In genomic region chr11:1936781-1937615, GRCh38 we compare ENCODE assay signal across 19 cellular contexts. TPM values are rescaled to one million over a fixed set of nuclear protein-coding genes. Genes with fewer than 3 reads are reported as not detected.
DNase-seq lines count a peak whose midpoint lies in the region; ATAC-seq and TF ChIP-seq lines count a peak whose summit lies in the region.
"Had no signal": no experiment of that assay in that cellular context is flagged by ENCODE, and none has a peak within 500 bp of the region (broad histone marks: within the 10 kb centered on the region; RNA-seq: fewer than 3 reads in every experiment).

No MANE protein-coding gene starts in this region.

- intact Hi-C loops in aorta (cut with DNase I): no loop called here

- no peak overlapping the region for H3K27ac ChIP-seq in aorta (ENCODE audit: low read depth in 1 of 2, low read length in 2 of 2)
- H3K27ac ChIP-seq in Peyer's patch: no peak overlapping the region
- H3K27ac ChIP-seq: colonic mucosa, foreskin keratinocyte, neural progenitor cell, thyroid gland had no signal

- no peak for DNase-seq in stimulated activated naive CD8-positive, alpha-beta T cell treated with anti-CD3 and anti-CD28 coated beads, Interleukin-15, amount 100 ng/mL, for 72 hours
- DNase-seq in stimulated activated naive CD8-positive, alpha-beta T cell treated with anti-CD3 and anti-CD28 coated beads, Interleukin-15, Interleukin-2, amounts not matched to agents 100 U/mL and 50 U/mL, for 24 hours: no peak
- DNase-seq in endothelial cell (ENCODE audit: low spot score) (peak; percentile 2), mesenteric fat pad (ENCODE audit: low spot score) (peak; percentile 81), aorta (peak; percentile 44 to 77), Peyer's patch (no peak), AG08395 (ENCODE audit: low spot score) (no peak), NCI-H345 treated with DMSO at 0.1 percent for 48 hours (lab: John Stamatoyannopoulos, UW; ENCODE audit: unreplicated experiment) (no peak)
- DNase-seq: colonic mucosa, DMS153, foreskin keratinocyte, HFFc6, mesenchymal stem cell, NCI-H2029 treated with DMSO at 0.1 percent for 48 hours, NCI-H526 treated with DMSO at 0.1 percent for 48 hours, thyroid gland had no signal

- no peak overlapping the region for H3K4me3 ChIP-seq in aorta (ENCODE audit: low read length in 2 of 2)
- H3K4me3 ChIP-seq in Peyer's patch: no peak overlapping the region
- H3K4me3 ChIP-seq: colonic mucosa, neural progenitor cell, thyroid gland had no signal

- ATAC-seq in stimulated activated naive CD8-positive, alpha-beta T cell treated with anti-CD3 and anti-CD28 coated beads, Interleukin-15, amount 100 ng/mL, for 72 hours: peak; percentile 3
- no peak for ATAC-seq in stimulated activated naive CD8-positive, alpha-beta T cell treated with anti-CD3 and anti-CD28 coated beads, Interleukin-15, Interleukin-2, amounts not matched to agents 100 U/mL and 50 U/mL, for 24 hours
- no peak for ATAC-seq in aorta (ENCODE audit: low FRiP score)
- ATAC-seq: foreskin keratinocyte had no signal

- peaks cover 8% of the 10 kb centered on the region for H3K4me1 Mint-ChIP-seq in stimulated activated naive CD8-positive, alpha-beta T cell treated with anti-CD3 and anti-CD28 coated beads, Interleukin-15, amount 100 ng/mL, for 72 hours
- H3K4me1 Mint-ChIP-seq in endothelial cell (ENCODE audit: unreplicated experiment): peaks cover 6% of the 10 kb centered on the region

- TF ChIP-seq POLR2A in Peyer's patch (IDR thresholded peaks at IDR 0.05): no peak

- H3K36me3 ChIP-seq in aorta (ENCODE audit: control insufficient read depth in 1 of 2, insufficient read depth in 2 of 2, low read length in 1 of 2): no peaks in the 10 kb centered on the region
- no peaks in the 10 kb centered on the region for H3K36me3 ChIP-seq in Peyer's patch
- H3K36me3 ChIP-seq: colonic mucosa, neural progenitor cell, thyroid gland had no signal

- TF ChIP-seq CTCF in endothelial cell (IDR thresholded peaks at IDR 0.05; ENCODE audit: unreplicated experiment): no peak
- no peak for TF ChIP-seq CTCF in Peyer's patch (IDR thresholded peaks at IDR 0.05)

- H3K27me3 Mint-ChIP-seq in stimulated activated naive CD8-positive, alpha-beta T cell treated with anti-CD3 and anti-CD28 coated beads, Interleukin-15, amount 100 ng/mL, for 72 hours: peaks cover 2% of the 10 kb centered on the region
- peaks cover 11% of the 10 kb centered on the region for H3K27me3 Mint-ChIP-seq in endothelial cell (ENCODE audit: unreplicated experiment)

- no peaks in the 10 kb centered on the region for H3K9me3 Mint-ChIP-seq in stimulated activated naive CD8-positive, alpha-beta T cell treated with anti-CD3 and anti-CD28 coated beads, Interleukin-15, amount 100 ng/mL, for 72 hours
- no peaks in the 10 kb centered on the region for H3K9me3 Mint-ChIP-seq in endothelial cell (ENCODE audit: unreplicated experiment)
- H3K9me3 Mint-ChIP-seq: activated T-helper 2 cell treated with anti-CD3 and anti-CD28 coated beads, Interferon-gamma antibody, Interleukin-2, Interleukin-4, amounts not matched to agents 10 μg/mL and 5 μg/mL and 100 μg/mL, durations not matched to agents 14 hours and 24 hours and 36 hours; HFFc6; neural progenitor cell had no signal

- H3K36me3 Mint-ChIP-seq in endothelial cell (ENCODE audit: low read depth, unreplicated experiment): peaks cover 5% of the 10 kb centered on the region
- H3K36me3 Mint-ChIP-seq: neural progenitor cell had no signal

- H3K9me3 ChIP-seq in aorta (ENCODE audit: control insufficient read depth, low read length): no peaks in the 10 kb centered on the region
- no peaks in the 10 kb centered on the region for H3K9me3 ChIP-seq in Peyer's patch
- H3K9me3 ChIP-seq: colonic mucosa, thyroid gland had no signal

- H3K27me3 ChIP-seq in aorta (ENCODE audit: control insufficient read depth in 1 of 2, insufficient read depth in 2 of 2, low read length in 1 of 2) (no peaks in the 10 kb centered on the region), Peyer's patch (no peaks in the 10 kb centered on the region)
- H3K27me3 ChIP-seq: colonic mucosa, neural progenitor cell, thyroid gland had no signal

- WGBS in aorta, 2 donors: 93 to 94% methylated on average over 30 to 34 of the region's 34 CpGs

- H3K4me1 ChIP-seq in aorta (ENCODE audit: control insufficient read depth in 1 of 2, insufficient read depth in 2 of 2, low read length in 2 of 2): no peaks in the 10 kb centered on the region
- H3K4me1 ChIP-seq in Peyer's patch: no peaks in the 10 kb centered on the region
- H3K4me1 ChIP-seq: colonic mucosa, foreskin keratinocyte, neural progenitor cell, thyroid gland had no signal

- H3K27ac Mint-ChIP-seq in stimulated activated naive CD8-positive, alpha-beta T cell treated with anti-CD3 and anti-CD28 coated beads, Interleukin-15, amount 100 ng/mL, for 72 hours: no peak overlapping the region
- H3K27ac Mint-ChIP-seq in endothelial cell (ENCODE audit: unreplicated experiment): no peak overlapping the region
- H3K27ac Mint-ChIP-seq: activated T-helper 2 cell treated with anti-CD3 and anti-CD28 coated beads, Interferon-gamma antibody, Interleukin-2, Interleukin-4, amounts not matched to agents 10 μg/mL and 5 μg/mL and 100 μg/mL, durations not matched to agents 14 hours and 24 hours and 36 hours; HFFc6; neural progenitor cell had no signal

- no peak overlapping the region for H3K4me3 Mint-ChIP-seq in stimulated activated naive CD8-positive, alpha-beta T cell treated with anti-CD3 and anti-CD28 coated beads, Interleukin-15, amount 100 ng/mL, for 72 hours
- H3K4me3 Mint-ChIP-seq in endothelial cell (ENCODE audit: unreplicated experiment): no peak overlapping the region
- H3K4me3 Mint-ChIP-seq: HFFc6, neural progenitor cell had no signal

RNA-seq across cellular contexts. Expression of gene MRPL23, which starts 10.1 kb away (rescaled TPM):
- total RNA-seq in endothelial cell (ENCODE audit: unreplicated experiment): 29.2 TPM
- 26.0 TPM for total RNA-seq in mesenteric fat pad
- total RNA-seq in aorta: 10 to 100 TPM; 23.4 to 43.9 TPM
- 100 to 1,000 TPM in 1 of 2 donors, 10 to 100 TPM in 1; 82.3 to 143 TPM for polyA plus RNA-seq in aorta
- total RNA-seq in Peyer's patch: 100 to 1,000 TPM in 1 of 4 donors, 10 to 100 TPM in 3; 93.3 to 116 (median 95.0) TPM

RNA-seq across cellular contexts. Expression of gene TNNT3, which starts 17.5 kb away (rescaled TPM):
- total RNA-seq in endothelial cell (ENCODE audit: unreplicated experiment): not detected
- total RNA-seq in mesenteric fat pad: 22.9 TPM
- 10 to 100 TPM in 1 of 2 donors, 1 to 10 TPM in 1; 8.8 to 54.3 TPM for total RNA-seq in aorta
- polyA plus RNA-seq in aorta: 1 to 10 TPM; 3.4 to 3.9 TPM
- total RNA-seq in Peyer's patch: 10 to 100 TPM in 1 of 4 donors, not detected in 3; 14.0 TPM
- total RNA-seq: astrocyte, foreskin keratinocyte, HFFc6 had no signal
- polyA plus RNA-seq: foreskin keratinocyte had no signal

RNA-seq across cellular contexts. Expression of gene PRR33, which starts 45.3 kb away (rescaled TPM):
- total RNA-seq in endothelial cell (ENCODE audit: unreplicated experiment) (not detected), mesenteric fat pad (not detected), aorta (not detected), Peyer's patch (not detected)
- polyA plus RNA-seq in aorta: not detected
- total RNA-seq: astrocyte, colonic mucosa, foreskin keratinocyte, HFFc6, thyroid gland had no signal
- polyA plus RNA-seq: foreskin keratinocyte had no signal

Comparison
In these comparisons a context has a peak if more than half of its experiments do, and no peak if none do; other contexts are left out.
1. DNase-seq: peak in endothelial cell (single experiment), mesenteric fat pad (single experiment) and aorta (2 of 2); none in stimulated activated naive CD8-positive, alpha-beta T cell treated with anti-CD3 and anti-CD28 coated beads, Interleukin-15, amount 100 ng/mL, for 72 hours (0 of 2), stimulated activated naive CD8-positive, alpha-beta T cell treated with anti-CD3 and anti-CD28 coated beads, Interleukin-15, Interleukin-2, amounts not matched to agents 100 U/mL and 50 U/mL, for 24 hours (single experiment), Peyer's patch (0 of 3), AG08395 (single experiment) and NCI-H345 treated with DMSO at 0.1 percent for 48 hours (single experiment).